In the genomic region with DNA sequence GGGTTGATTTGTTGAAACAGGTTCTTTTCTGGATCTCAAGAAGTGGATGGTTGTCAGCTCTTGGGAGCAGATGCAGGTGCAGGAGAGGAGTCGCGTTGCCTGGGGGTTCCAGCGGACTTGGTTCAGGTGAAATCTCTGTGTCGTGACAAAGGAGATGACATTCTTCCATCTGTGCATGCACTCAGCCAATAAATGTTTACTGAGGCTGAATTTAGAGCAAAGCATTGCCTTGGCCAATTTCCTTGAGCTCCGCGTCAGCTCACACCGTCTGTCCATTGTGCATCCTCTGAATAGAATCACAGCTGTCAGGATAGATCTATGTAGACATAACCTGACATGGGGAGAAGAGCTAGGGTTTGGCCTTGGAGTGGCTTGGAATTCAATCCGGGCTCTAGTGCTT, we compare ENCODE assay signal across 25 cellular contexts.
DNase-seq lines count a peak whose midpoint lies in the region; ATAC-seq and TF ChIP-seq lines count a peak whose summit lies in the region.
"Had no signal": no experiment of that assay in that cellular context is flagged by ENCODE, and none has a peak within 500 bp of the region (broad histone marks: within the 10 kb centered on the region; RNA-seq: fewer than 3 reads in every experiment).

No MANE protein-coding gene starts in this region.

- POLR2A ChIA-PET in activated CD4-positive, alpha-beta T cell treated with anti-CD3 and anti-CD28 coated beads, Interleukin-2, amount 10 ng/mL, durations not matched to agents 7 days and 5 days (lab: Charles Lee) = no interaction called here

- no peak for TF ChIP-seq CTCF in omental fat pad (IDR thresholded peaks at IDR 0.05)

- no peaks in the 10 kb centered on the region for H3K27me3 Mint-ChIP-seq in activated CD4-positive, alpha-beta T cell treated with anti-CD3 and anti-CD28 coated beads, Interleukin-2, amount 10 ng/mL, durations not matched to agents 7 days and 5 days
- H3K27me3 Mint-ChIP-seq: CD4-positive, alpha-beta memory T cell had no signal

- H3K4me1 Mint-ChIP-seq in activated CD4-positive, alpha-beta T cell treated with anti-CD3 and anti-CD28 coated beads, Interleukin-2, amount 10 ng/mL, durations not matched to agents 7 days and 5 days = no peaks in the 10 kb centered on the region
- H3K4me1 Mint-ChIP-seq: CD4-positive, alpha-beta memory T cell had no signal

- H3K36me3 Mint-ChIP-seq in activated CD4-positive, alpha-beta T cell treated with anti-CD3 and anti-CD28 coated beads, Interleukin-2, amount 10 ng/mL, durations not matched to agents 7 days and 5 days (ENCODE audit: low read depth) = no peaks in the 10 kb centered on the region
- H3K36me3 Mint-ChIP-seq: CD4-positive, alpha-beta memory T cell had no signal

- CTCF ChIA-PET in activated CD4-positive, alpha-beta T cell treated with anti-CD3 and anti-CD28 coated beads, Interleukin-2, amount 10 ng/mL, durations not matched to agents 7 days and 5 days (lab: Charles Lee) = no interaction called here

- H3K27ac Mint-ChIP-seq in activated CD4-positive, alpha-beta T cell treated with anti-CD3 and anti-CD28 coated beads, Interleukin-2, amount 10 ng/mL, durations not matched to agents 7 days and 5 days = no peak overlapping the region
- H3K27ac Mint-ChIP-seq: CD4-positive, alpha-beta memory T cell had no signal

- no peak for ATAC-seq in HG03442 (IDR thresholded peaks at IDR 0.05; ENCODE audit: unreplicated experiment)
- ATAC-seq in omental fat pad (ENCODE audit: low FRiP score) = no peak
- ATAC-seq: Right ventricle myocardium inferior, SK-N-SH treated with all-trans-retinoic acid at 6 μM for 48 hours had no signal

- DNase-seq in activated effector memory CD4-positive, alpha-beta T cell treated with anti-CD3 and anti-CD28 coated beads, Interleukin-2, amount 50 U/mL, for 16 hours = peak; percentile 2
- no peak for DNase-seq in activated effector memory CD4-positive, alpha-beta T cell treated with Interleukin-2 at 50 U/mL for 16 hours
- peak; percentile 36 to 74 for DNase-seq in NCI-H524 (lab: John Stamatoyannopoulos, UW)
- DNase-seq in mesenteric fat pad (ENCODE audit: low spot score) = peak; percentile 24
- DNase-seq in omental fat pad (ENCODE audit: low spot score) = no peak
- no peak for DNase-seq in activated CD4-positive, alpha-beta T cell treated with anti-CD3 and anti-CD28 coated beads, Interleukin-2, amount 10 ng/mL, durations not matched to agents 7 days and 5 days
- DNase-seq: C1 segment of cervical spinal cord, COR-L47, DMS53, EL, GF-D8, GOT3, KBM-7, MV-4-11, NCI-H1417, NCI-H1694, NCI-H2029 treated with DMSO at 0.1 percent for 48 hours, NCI-H446, NCI-H526 treated with DMSO at 0.1 percent for 48 hours, PC-9, SJCRH30 had no signal

- no peaks in the 10 kb centered on the region for H3K9me3 Mint-ChIP-seq in activated CD4-positive, alpha-beta T cell treated with anti-CD3 and anti-CD28 coated beads, Interleukin-2, amount 10 ng/mL, durations not matched to agents 7 days and 5 days

- H3K4me3 Mint-ChIP-seq in activated CD4-positive, alpha-beta T cell treated with anti-CD3 and anti-CD28 coated beads, Interleukin-2, amount 10 ng/mL, durations not matched to agents 7 days and 5 days = no peak overlapping the region
- H3K4me3 Mint-ChIP-seq: CD4-positive, alpha-beta memory T cell had no signal

Comparison
In these comparisons a context has a peak if more than half of its experiments do, and no peak if none do; other contexts are left out.
1. DNase-seq: peak in activated effector memory CD4-positive, alpha-beta T cell treated with anti-CD3 and anti-CD28 coated beads, Interleukin-2, amount 50 U/mL, for 16 hours (single experiment), NCI-H524 (2 of 2) and mesenteric fat pad (single experiment); none in activated effector memory CD4-positive, alpha-beta T cell treated with Interleukin-2 at 50 U/mL for 16 hours (single experiment), omental fat pad (single experiment) and activated CD4-positive, alpha-beta T cell treated with anti-CD3 and anti-CD28 coated beads, Interleukin-2, amount 10 ng/mL, durations not matched to agents 7 days and 5 days (single experiment).